10 cellular contexts compared by ENCODE assay signal in the genomic region with DNA sequence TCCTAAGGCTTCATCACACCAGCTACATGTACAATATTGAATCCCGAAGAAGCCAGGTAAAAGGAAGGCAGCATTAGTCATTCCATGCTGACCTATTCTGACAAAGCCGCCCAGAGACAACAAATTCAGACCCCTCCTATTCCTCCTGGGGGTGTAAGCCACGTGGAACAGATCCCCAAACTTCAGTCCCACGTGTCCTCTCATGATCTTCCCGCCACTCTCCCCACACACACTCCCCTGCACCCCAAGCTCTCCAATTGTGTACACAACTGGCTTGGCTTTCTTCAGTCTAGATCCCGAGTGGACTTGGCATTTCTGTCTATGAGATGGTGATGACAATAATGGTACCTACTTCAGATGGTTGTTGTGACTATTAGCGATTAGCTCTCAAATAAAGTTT. TPM values are rescaled to one million over a fixed set of nuclear protein-coding genes. Genes with fewer than 3 reads are reported as not detected.
"Had no signal": no experiment of that assay in that cellular context is flagged by ENCODE, and none has a peak within 500 bp of the region (broad histone marks: within the 10 kb centered on the region; RNA-seq: fewer than 3 reads in every experiment).

No MANE protein-coding gene starts in this region.

- ATAC-seq: K562 had no signal

- FAIRE-seq: HTR-8/SVneo, K562 had no signal

- H3K27ac ChIP-seq: HL-60, KMS-11 had no signal

- H3K4me3 Mint-ChIP-seq: IgD-negative memory B cell had no signal

- H3K36me3 Mint-ChIP-seq: IgD-negative memory B cell had no signal

- H3K4me2 ChIP-seq: KMS-11 had no signal

- H3K27ac Mint-ChIP-seq: IgD-negative memory B cell had no signal

- H3K4me3 ChIP-seq: K562 had no signal

- DNase-seq: IMR-90, KBM-7, KG1 had no signal

- H3K9ac ChIP-seq: KMS-11 had no signal

- H3K9me3 Mint-ChIP-seq: IgD-negative memory B cell had no signal

RNA-seq across cellular contexts. Expression of a gene that starts 8.6 kb away (rescaled TPM):
- total RNA-seq: HT-29, HT1080, IMR-90, K562 had no signal
- polyA plus RNA-seq: IgD-negative memory B cell, IMR-90, K562 had no signal

RNA-seq across cellular contexts. Expression of a gene that starts 19.9 kb away (rescaled TPM):
- total RNA-seq: IMR-90 had no signal
- polyA plus RNA-seq: IgD-negative memory B cell, IMR-90, K562 had no signal

RNA-seq across cellular contexts. Expression of a gene that starts 54.5 kb away (rescaled TPM):
- total RNA-seq: HT1080, IMR-90, K562 had no signal
- polyA plus RNA-seq: IgD-negative memory B cell, IMR-90, K562 had no signal
